Comparison of ENCODE assay signal across 3 cellular contexts in genomic region chr16:25628766-25629165, GRCh38.
TF ChIP-seq lines count a peak whose summit lies in the region.

No MANE protein-coding gene starts in this region.

TF ChIP-seq in HEK293, 187 proteins besides CTCF, POLR2A, EP300 and RAD21 (continued from another document):
- TF ChIP-seq ZNF146 (tag by site-specific recombination; IDR thresholded peaks at IDR 0.05) (peak; percentile 82), ZNF223 (tag by site-specific recombination; IDR thresholded peaks at IDR 0.05) (no peak)

TF ChIP-seq in K562, 482 proteins besides CTCF, POLR2A, EP300 and RAD21:
- TF ChIP-seq ZBTB12 (CRISPR knock-in tag; IDR thresholded peaks at IDR 0.05) (no peak), ZBTB34 (CRISPR knock-in tag; IDR thresholded peaks at IDR 0.05) (no peak), HINFP (tag; conservative IDR thresholded peaks at IDR 0.05; ENCODE audit: low read depth) (no peak), HDAC3 (IDR thresholded peaks at IDR 0.05; ENCODE audit: borderline replicate concordance, partially characterized antibody) (no peak), ZNF431 (CRISPR knock-in tag; IDR thresholded peaks at IDR 0.05) (no peak), ZNF740 (CRISPR knock-in tag; IDR thresholded peaks at IDR 0.05) (no peak), ZNF740 (tag; IDR thresholded peaks at IDR 0.05) (no peak), RBM25 (IDR thresholded peaks at IDR 0.05; ENCODE audit: low read depth, low read length, severe bottlenecking) (peak; percentile 31), C11orf30 (IDR thresholded peaks at IDR 0.05; ENCODE audit: low read depth) (no peak), ZNF146 (CRISPR knock-in tag; IDR thresholded peaks at IDR 0.05; ENCODE audit: unreplicated experiment) (peak; percentile 86), SUPT5H (IDR thresholded peaks at IDR 0.05) (no peak)

TF ChIP-seq in H1, 55 proteins besides CTCF, POLR2A, EP300 and RAD21 (continued from another document):
- TF ChIP-seq ZNF274 (IDR thresholded peaks at IDR 0.05; ENCODE audit: borderline replicate concordance, extremely low read depth, low read length): no peak
- TF ChIP-seq USF2 (IDR thresholded peaks at IDR 0.05; ENCODE audit: low read length): no peak
